8 cellular contexts compared by ENCODE assay signal in genomic region chr11:68038718-68039525, GRCh38. TPM values are rescaled to one million over a fixed set of nuclear protein-coding genes. Genes with fewer than 3 reads are reported as not detected.
DNase-seq lines count a peak whose midpoint lies in the region; ATAC-seq and TF ChIP-seq lines count a peak whose summit lies in the region.

A gene with protein sequence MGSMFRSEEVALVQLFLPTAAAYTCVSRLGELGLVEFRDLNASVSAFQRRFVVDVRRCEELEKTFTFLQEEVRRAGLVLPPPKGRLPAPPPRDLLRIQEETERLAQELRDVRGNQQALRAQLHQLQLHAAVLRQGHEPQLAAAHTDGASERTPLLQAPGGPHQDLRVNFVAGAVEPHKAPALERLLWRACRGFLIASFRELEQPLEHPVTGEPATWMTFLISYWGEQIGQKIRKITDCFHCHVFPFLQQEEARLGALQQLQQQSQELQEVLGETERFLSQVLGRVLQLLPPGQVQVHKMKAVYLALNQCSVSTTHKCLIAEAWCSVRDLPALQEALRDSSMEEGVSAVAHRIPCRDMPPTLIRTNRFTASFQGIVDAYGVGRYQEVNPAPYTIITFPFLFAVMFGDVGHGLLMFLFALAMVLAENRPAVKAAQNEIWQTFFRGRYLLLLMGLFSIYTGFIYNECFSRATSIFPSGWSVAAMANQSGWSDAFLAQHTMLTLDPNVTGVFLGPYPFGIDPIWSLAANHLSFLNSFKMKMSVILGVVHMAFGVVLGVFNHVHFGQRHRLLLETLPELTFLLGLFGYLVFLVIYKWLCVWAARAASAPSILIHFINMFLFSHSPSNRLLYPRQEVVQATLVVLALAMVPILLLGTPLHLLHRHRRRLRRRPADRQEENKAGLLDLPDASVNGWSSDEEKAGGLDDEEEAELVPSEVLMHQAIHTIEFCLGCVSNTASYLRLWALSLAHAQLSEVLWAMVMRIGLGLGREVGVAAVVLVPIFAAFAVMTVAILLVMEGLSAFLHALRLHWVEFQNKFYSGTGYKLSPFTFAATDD (plus strand): TSS chr11:68039025. CDS start chr11:68041272, 2,247 bp downstream.

- peak; percentile 90 for TF ChIP-seq POLR2A in erythroblast (IDR thresholded peaks at IDR 0.05; ENCODE audit: low read length)

- H3K36me3 ChIP-seq in mucosa of descending colon (ENCODE audit: low read depth): peaks cover 5% of the 10 kb centered on the region

- H3K9me3 ChIP-seq in mucosa of descending colon: no peaks in the 10 kb centered on the region

- peak within 1 kb of the TSS; percentile 73 for H3K4me3 ChIP-seq in mucosa of descending colon

- peak; percentile 71 for DNase-seq in Ammon's horn (ENCODE audit: low spot score)
- peak; percentile 62 for DNase-seq in NOMO-1 treated with dmso at 0.1 percent for 144 hours (lab: John Stamatoyannopoulos, UW; ENCODE audit: unreplicated experiment)
- DNase-seq in activated T-cell treated with anti-CD3 and anti-CD28 coated beads for 24 hours (ENCODE audit: low read depth): peak; percentile 62
- peak; percentile 79 to 87 for DNase-seq in erythroblast (lab: John Stamatoyannopoulos, UW)
- DNase-seq in mucosa of descending colon: peak; percentile 92 to 94 (median 93)
- peak; percentile 15 to 61 (median 38) for DNase-seq in stimulated activated naive CD4-positive, alpha-beta T cell (lab: John Stamatoyannopoulos, UW)
- no peak for DNase-seq in NCI-H128 (lab: John Stamatoyannopoulos, UW; ENCODE audit: unreplicated experiment)

- H3K4me1 ChIP-seq in mucosa of descending colon (ENCODE audit: low read depth): peaks cover 19% of the 10 kb centered on the region

- TF ChIP-seq CTCF in mucosa of descending colon (IDR thresholded peaks at IDR 0.05): no peak

- intact Hi-C loops in mucosa of descending colon (cut with DNase I, micrococcal nuclease): no loop called here

- ATAC-seq in GM21529 (IDR thresholded peaks at IDR 0.05; ENCODE audit: unreplicated experiment) (peak; percentile 53), mucosa of descending colon (peak; percentile 87)

RNA-seq across cellular contexts. Expression of the gene that starts here (rescaled TPM):
- total RNA-seq in mucosa of descending colon: 100 to 1,000 TPM; 155 to 189 (median 166) TPM
